In the genomic region with DNA sequence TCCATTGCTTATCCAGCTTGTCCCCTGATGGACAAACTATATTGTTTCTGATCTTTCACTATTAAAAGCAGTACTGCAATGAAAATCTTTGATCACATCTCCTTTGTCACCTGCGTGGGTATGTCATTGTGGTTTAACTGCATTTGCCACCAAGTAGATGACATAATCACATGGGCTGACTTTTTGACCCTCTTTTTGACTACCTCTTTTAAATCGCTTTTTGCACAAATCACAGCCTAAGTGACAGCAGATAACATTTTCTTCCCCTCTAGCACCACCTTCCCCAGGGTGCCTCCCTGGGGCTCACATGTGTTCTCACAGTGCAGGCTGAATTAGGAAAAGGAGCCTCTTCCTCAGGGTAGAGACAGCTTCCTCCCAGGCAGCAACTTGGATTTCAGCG, we compare ENCODE assay signal across 1 cellular context.
TF ChIP-seq lines count a peak whose summit lies in the region.

No MANE protein-coding gene starts in this region.

TF ChIP-seq in HepG2, 621 proteins besides CTCF, POLR2A, EP300 and RAD21 (continued from another document):
- TF ChIP-seq, protein P1, sequence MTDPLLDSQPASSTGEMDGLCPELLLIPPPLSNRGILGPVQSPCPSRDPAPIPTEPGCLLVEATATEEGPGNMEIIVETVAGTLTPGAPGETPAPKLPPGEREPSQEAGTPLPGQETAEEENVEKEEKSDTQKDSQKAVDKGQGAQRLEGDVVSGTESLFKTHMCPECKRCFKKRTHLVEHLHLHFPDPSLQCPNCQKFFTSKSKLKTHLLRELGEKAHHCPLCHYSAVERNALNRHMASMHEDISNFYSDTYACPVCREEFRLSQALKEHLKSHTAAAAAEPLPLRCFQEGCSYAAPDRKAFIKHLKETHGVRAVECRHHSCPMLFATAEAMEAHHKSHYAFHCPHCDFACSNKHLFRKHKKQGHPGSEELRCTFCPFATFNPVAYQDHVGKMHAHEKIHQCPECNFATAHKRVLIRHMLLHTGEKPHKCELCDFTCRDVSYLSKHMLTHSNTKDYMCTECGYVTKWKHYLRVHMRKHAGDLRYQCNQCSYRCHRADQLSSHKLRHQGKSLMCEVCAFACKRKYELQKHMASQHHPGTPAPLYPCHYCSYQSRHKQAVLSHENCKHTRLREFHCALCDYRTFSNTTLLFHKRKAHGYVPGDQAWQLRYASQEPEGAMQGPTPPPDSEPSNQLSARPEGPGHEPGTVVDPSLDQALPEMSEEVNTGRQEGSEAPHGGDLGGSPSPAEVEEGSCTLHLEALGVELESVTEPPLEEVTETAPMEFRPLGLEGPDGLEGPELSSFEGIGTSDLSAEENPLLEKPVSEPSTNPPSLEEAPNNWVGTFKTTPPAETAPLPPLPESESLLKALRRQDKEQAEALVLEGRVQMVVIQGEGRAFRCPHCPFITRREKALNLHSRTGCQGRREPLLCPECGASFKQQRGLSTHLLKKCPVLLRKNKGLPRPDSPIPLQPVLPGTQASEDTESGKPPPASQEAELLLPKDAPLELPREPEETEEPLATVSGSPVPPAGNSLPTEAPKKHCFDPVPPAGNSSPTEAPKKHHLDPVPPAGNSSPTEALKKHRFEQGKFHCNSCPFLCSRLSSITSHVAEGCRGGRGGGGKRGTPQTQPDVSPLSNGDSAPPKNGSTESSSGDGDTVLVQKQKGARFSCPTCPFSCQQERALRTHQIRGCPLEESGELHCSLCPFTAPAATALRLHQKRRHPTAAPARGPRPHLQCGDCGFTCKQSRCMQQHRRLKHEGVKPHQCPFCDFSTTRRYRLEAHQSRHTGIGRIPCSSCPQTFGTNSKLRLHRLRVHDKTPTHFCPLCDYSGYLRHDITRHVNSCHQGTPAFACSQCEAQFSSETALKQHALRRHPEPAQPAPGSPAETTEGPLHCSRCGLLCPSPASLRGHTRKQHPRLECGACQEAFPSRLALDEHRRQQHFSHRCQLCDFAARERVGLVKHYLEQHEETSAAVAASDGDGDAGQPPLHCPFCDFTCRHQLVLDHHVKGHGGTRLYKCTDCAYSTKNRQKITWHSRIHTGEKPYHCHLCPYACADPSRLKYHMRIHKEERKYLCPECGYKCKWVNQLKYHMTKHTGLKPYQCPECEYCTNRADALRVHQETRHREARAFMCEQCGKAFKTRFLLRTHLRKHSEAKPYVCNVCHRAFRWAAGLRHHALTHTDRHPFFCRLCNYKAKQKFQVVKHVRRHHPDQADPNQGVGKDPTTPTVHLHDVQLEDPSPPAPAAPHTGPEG (CRISPR knock-in tag; IDR thresholded peaks at IDR 0.05), result no peak
- TF ChIP-seq, protein P2, sequence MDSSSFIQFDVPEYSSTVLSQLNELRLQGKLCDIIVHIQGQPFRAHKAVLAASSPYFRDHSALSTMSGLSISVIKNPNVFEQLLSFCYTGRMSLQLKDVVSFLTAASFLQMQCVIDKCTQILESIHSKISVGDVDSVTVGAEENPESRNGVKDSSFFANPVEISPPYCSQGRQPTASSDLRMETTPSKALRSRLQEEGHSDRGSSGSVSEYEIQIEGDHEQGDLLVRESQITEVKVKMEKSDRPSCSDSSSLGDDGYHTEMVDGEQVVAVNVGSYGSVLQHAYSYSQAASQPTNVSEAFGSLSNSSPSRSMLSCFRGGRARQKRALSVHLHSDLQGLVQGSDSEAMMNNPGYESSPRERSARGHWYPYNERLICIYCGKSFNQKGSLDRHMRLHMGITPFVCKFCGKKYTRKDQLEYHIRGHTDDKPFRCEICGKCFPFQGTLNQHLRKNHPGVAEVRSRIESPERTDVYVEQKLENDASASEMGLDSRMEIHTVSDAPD (CRISPR knock-in tag; IDR thresholded peaks at IDR 0.05), result no peak
- TF ChIP-seq HNRNPUL1 (IDR thresholded peaks at IDR 0.05; ENCODE audit: low read depth, low read length) (no peak), SKI (IDR thresholded peaks at IDR 0.05; ENCODE audit: partially characterized antibody) (no peak), RXRA (CRISPR knock-in tag; IDR thresholded peaks at IDR 0.05) (no peak), NR2C2 (CRISPR knock-in tag; IDR thresholded peaks at IDR 0.05; ENCODE audit: borderline replicate concordance) (no peak), HHEX (CRISPR knock-in tag; IDR thresholded peaks at IDR 0.05) (no peak), NCOA1 (CRISPR knock-in tag; IDR thresholded peaks at IDR 0.05) (no peak), SOX6 (IDR thresholded peaks at IDR 0.05) (no peak), SOX6 (CRISPR knock-in tag; IDR thresholded peaks at IDR 0.05) (no peak), ZKSCAN8 (CRISPR knock-in tag; IDR thresholded peaks at IDR 0.05; ENCODE audit: borderline replicate concordance) (no peak), ERF (CRISPR knock-in tag; IDR thresholded peaks at IDR 0.05) (no peak), HOXA5 (CRISPR knock-in tag; IDR thresholded peaks at IDR 0.05) (no peak), FOXK1 (CRISPR knock-in tag; IDR thresholded peaks at IDR 0.05; ENCODE audit: borderline replicate concordance, low read depth) (no peak), ZNF484 (CRISPR knock-in tag; IDR thresholded peaks at IDR 0.05; ENCODE audit: borderline replicate concordance, low read depth) (no peak), HNRNPH1 (optimal IDR thresholded peaks at IDR 0.05; ENCODE audit: low read depth, low read length) (no peak)
